Comparison of ENCODE assay signal across 1 cellular context in genomic region chr21:43771698-43772367, GRCh38.
TF ChIP-seq lines count a peak whose summit lies in the region.

No MANE protein-coding gene starts in this region.

TF ChIP-seq in WTC11, 78 proteins besides CTCF, POLR2A, EP300 and RAD21 (continued from another document):
- TF ChIP-seq ZNF532 (CRISPR knock-in tag; IDR thresholded peaks at IDR 0.05; ENCODE audit: borderline replicate concordance) (no peak), ZNF423 (CRISPR knock-in tag; IDR thresholded peaks at IDR 0.05) (no peak), ZMAT4 (CRISPR knock-in tag; IDR thresholded peaks at IDR 0.05) (no peak), EMX1 (CRISPR knock-in tag; IDR thresholded peaks at IDR 0.05) (no peak)
